ENCODE assay signal across 2 cellular contexts in genomic region chr22:35065183-35065582, GRCh38.
TF ChIP-seq lines count a peak whose summit lies in the region.

No MANE protein-coding gene starts in this region.

TF ChIP-seq in HepG2, 621 proteins besides CTCF, POLR2A, EP300 and RAD21:
- no peak for TF ChIP-seq SIX4 (CRISPR knock-in tag; IDR thresholded peaks at IDR 0.05)
- TF ChIP-seq NR2F2 (IDR thresholded peaks at IDR 0.05; ENCODE audit: borderline replicate concordance, low read depth): no peak
- TF ChIP-seq ZNF552 (CRISPR knock-in tag; IDR thresholded peaks at IDR 0.05; ENCODE audit: borderline replicate concordance): no peak
- no peak for TF ChIP-seq KDM1A (CRISPR knock-in tag; IDR thresholded peaks at IDR 0.05)
- TF ChIP-seq ZNF609 (CRISPR knock-in tag; IDR thresholded peaks at IDR 0.05; ENCODE audit: borderline replicate concordance): no peak

TF ChIP-seq in K562, 482 proteins besides CTCF, POLR2A, EP300 and RAD21:
- no peak for TF ChIP-seq GATAD2B (IDR thresholded peaks at IDR 0.05; ENCODE audit: borderline replicate concordance)
- TF ChIP-seq ZNF12 (CRISPR knock-in tag; IDR thresholded peaks at IDR 0.05): peak; percentile 90
TF ChIP-seq in K562: peak in this region for 1.
